19 cellular contexts compared by ENCODE assay signal in the genomic region with DNA sequence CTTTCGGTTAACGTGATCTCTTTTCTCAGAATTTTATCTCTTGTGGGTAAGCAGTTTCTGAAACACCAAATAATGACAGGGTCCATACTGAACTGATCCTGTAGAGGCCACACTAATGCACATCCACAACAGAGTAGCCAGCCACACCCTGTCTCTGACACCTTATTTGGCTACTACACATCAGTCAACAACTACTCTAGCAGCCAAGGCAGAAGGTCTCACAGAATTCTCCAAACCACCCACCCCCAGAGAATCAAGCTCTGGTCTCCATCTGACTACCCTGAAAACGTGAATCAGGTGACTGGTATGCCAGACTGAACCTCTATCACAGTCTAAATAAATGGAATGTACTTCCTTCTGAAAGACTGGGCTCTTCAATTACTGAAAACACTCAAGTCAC. TPM values are rescaled to one million over a fixed set of nuclear protein-coding genes. Genes with fewer than 3 reads are reported as not detected.
DNase-seq lines count a peak whose midpoint lies in the region; ATAC-seq, FAIRE-seq and TF ChIP-seq lines count a peak whose summit lies in the region.
"Had no signal": no experiment of that assay in that cellular context is flagged by ENCODE, and none has a peak within 500 bp of the region (broad histone marks: within the 10 kb centered on the region; RNA-seq: fewer than 3 reads in every experiment).

No MANE protein-coding gene starts in this region.

- H4K20me1 ChIP-seq in astrocyte (ENCODE audit: insufficient read depth, low read length), result peaks cover 61% of the 10 kb centered on the region

- peaks cover 37% of the 10 kb centered on the region for H3K79me2 ChIP-seq in astrocyte (ENCODE audit: insufficient read depth, low read length)

- peak overlapping the region; percentile 38 to 88 for H3K27ac Mint-ChIP-seq in stimulated activated naive CD8-positive, alpha-beta T cell treated with anti-CD3 and anti-CD28 coated beads, Interleukin-15, amount 100 ng/mL, for 72 hours
- H3K27ac Mint-ChIP-seq in astrocyte (ENCODE audit: unreplicated experiment), result peak overlapping the region; percentile 85
- H3K27ac Mint-ChIP-seq: activated B cell treated with CpG ODN at 0.5 μM for 24 hours; dendritic cell treated with granulocyte-macrophage colony-stimulating factor and Interleukin-4, amounts not matched to agents 40 ng/mL and 50 ng/mL, for 4 days; IgD-negative memory B cell; nephron progenitor cell; stimulated activated memory B cell treated with anti-CD40 and anti-IgM and Interleukin-4, amounts not matched to agents 10 μg/mL and 1 μg/mL and 100 μg/mL, for 72 hours; T-cell had no signal

- H3K36me3 Mint-ChIP-seq in astrocyte (ENCODE audit: low read depth, unreplicated experiment), result no peaks in the 10 kb centered on the region

- TF ChIP-seq CTCF in astrocyte (IDR thresholded peaks at IDR 0.05; ENCODE audit: insufficient read depth, low read depth, low read length) (no peak), kidney epithelial cell (IDR thresholded peaks at IDR 0.05; ENCODE audit: insufficient read depth, low read length, poor library complexity, severe bottlenecking) (no peak)

- H3K4me3 ChIP-seq in astrocyte (ENCODE audit: insufficient read depth, low read depth, low read length), result no peak overlapping the region
- H3K4me3 ChIP-seq in kidney epithelial cell (ENCODE audit: low read depth, low read length), result no peak overlapping the region
- H3K4me3 ChIP-seq: lung, Peyer's patch had no signal

- no peak overlapping the region for H3K27ac ChIP-seq in astrocyte (ENCODE audit: low read depth, low read length)
- H3K27ac ChIP-seq: Peyer's patch had no signal

- H3K9me3 Mint-ChIP-seq in stimulated activated naive CD8-positive, alpha-beta T cell treated with anti-CD3 and anti-CD28 coated beads, Interleukin-15, amount 100 ng/mL, for 72 hours, result no peaks in the 10 kb centered on the region
- H3K9me3 Mint-ChIP-seq in astrocyte (ENCODE audit: unreplicated experiment), result no peaks in the 10 kb centered on the region
- H3K9me3 Mint-ChIP-seq: activated B cell treated with CpG ODN at 0.5 μM for 24 hours; dendritic cell treated with granulocyte-macrophage colony-stimulating factor and Interleukin-4, amounts not matched to agents 40 ng/mL and 50 ng/mL, for 4 days; H9; nephron progenitor cell; stimulated activated memory B cell treated with anti-CD40 and anti-IgM and Interleukin-4, amounts not matched to agents 10 μg/mL and 1 μg/mL and 100 μg/mL, for 72 hours; T-cell had no signal

- H3K4me1 Mint-ChIP-seq in stimulated activated naive CD8-positive, alpha-beta T cell treated with anti-CD3 and anti-CD28 coated beads, Interleukin-15, amount 100 ng/mL, for 72 hours, result peaks cover 40% of the 10 kb centered on the region
- peaks cover 28% of the 10 kb centered on the region for H3K4me1 Mint-ChIP-seq in astrocyte (ENCODE audit: low read depth, unreplicated experiment)
- H3K4me1 Mint-ChIP-seq: H9, nephron progenitor cell had no signal

- H3K27me3 ChIP-seq in astrocyte (ENCODE audit: insufficient read depth, low read length) (no peaks in the 10 kb centered on the region), kidney epithelial cell (ENCODE audit: control insufficient read depth, insufficient read depth, low read length) (no peaks in the 10 kb centered on the region)
- H3K27me3 ChIP-seq: Peyer's patch had no signal

- ATAC-seq in stimulated activated naive CD8-positive, alpha-beta T cell treated with anti-CD3 and anti-CD28 coated beads, Interleukin-15, amount 100 ng/mL, for 72 hours, result peak; percentile 52
- ATAC-seq in stimulated activated naive CD8-positive, alpha-beta T cell treated with anti-CD3 and anti-CD28 coated beads, Interleukin-15, Interleukin-2, amounts not matched to agents 100 U/mL and 50 U/mL, for 24 hours, result no peak
- ATAC-seq: stimulated activated memory B cell treated with anti-CD40 and anti-IgM and Interleukin-4, amounts not matched to agents 10 μg/mL and 1 μg/mL and 100 μg/mL, for 72 hours; T-cell had no signal

- H3K9ac ChIP-seq in astrocyte (ENCODE audit: low read length), result no peak overlapping the region

- H3K4me3 Mint-ChIP-seq in stimulated activated naive CD8-positive, alpha-beta T cell treated with anti-CD3 and anti-CD28 coated beads, Interleukin-15, amount 100 ng/mL, for 72 hours, result no peak overlapping the region
- no peak overlapping the region for H3K4me3 Mint-ChIP-seq in astrocyte (ENCODE audit: unreplicated experiment)
- H3K4me3 Mint-ChIP-seq: activated B cell treated with CpG ODN at 0.5 μM for 24 hours; dendritic cell treated with granulocyte-macrophage colony-stimulating factor and Interleukin-4, amounts not matched to agents 40 ng/mL and 50 ng/mL, for 4 days; H9; IgD-negative memory B cell; nephron progenitor cell; stimulated activated memory B cell treated with anti-CD40 and anti-IgM and Interleukin-4, amounts not matched to agents 10 μg/mL and 1 μg/mL and 100 μg/mL, for 72 hours; T-cell had no signal

- peak in 1 of 2 donors; percentile 13 for DNase-seq in stimulated activated naive CD8-positive, alpha-beta T cell treated with anti-CD3 and anti-CD28 coated beads, Interleukin-15, amount 100 ng/mL, for 72 hours
- no peak for DNase-seq in stimulated activated naive CD8-positive, alpha-beta T cell treated with anti-CD3 and anti-CD28 coated beads, Interleukin-15, Interleukin-2, amounts not matched to agents 100 U/mL and 50 U/mL, for 24 hours
- peak; percentile 74 for DNase-seq in astrocyte (ENCODE audit: low read depth)
- DNase-seq in kidney epithelial cell (ENCODE audit: low read depth), result peak; percentile 10
- DNase-seq in SKM-1 treated with dmso at 0.1 percent for 144 hours (lab: John Stamatoyannopoulos, UW; ENCODE audit: unreplicated experiment), result no peak
- no peak for DNase-seq in DMS79 (lab: John Stamatoyannopoulos, UW)
- DNase-seq in NCI-H526 treated with DMSO at 0.1 percent for 48 hours (lab: John Stamatoyannopoulos, UW), result no peak
- no peak for DNase-seq in NK-92 treated with Interleukin-12 subunit alpha and Interleukin-12 subunit beta, amount 100 ng/mL, for 24 hours (lab: John Stamatoyannopoulos, UW)
- DNase-seq: activated B cell treated with CpG ODN at 0.5 μM for 24 hours, amniotic stem cell, H9, NCI-H1092, nephron progenitor cell, Peyer's patch, T-cell had no signal

- H3K27me3 Mint-ChIP-seq in stimulated activated naive CD8-positive, alpha-beta T cell treated with anti-CD3 and anti-CD28 coated beads, Interleukin-15, amount 100 ng/mL, for 72 hours, result no peaks in the 10 kb centered on the region
- no peaks in the 10 kb centered on the region for H3K27me3 Mint-ChIP-seq in astrocyte (ENCODE audit: low read depth, unreplicated experiment)
- H3K27me3 Mint-ChIP-seq: activated B cell treated with CpG ODN at 0.5 μM for 24 hours; dendritic cell treated with granulocyte-macrophage colony-stimulating factor and Interleukin-4, amounts not matched to agents 40 ng/mL and 50 ng/mL, for 4 days; IgD-negative memory B cell; stimulated activated memory B cell treated with anti-CD40 and anti-IgM and Interleukin-4, amounts not matched to agents 10 μg/mL and 1 μg/mL and 100 μg/mL, for 72 hours; T-cell had no signal

- H3K4me2 ChIP-seq in astrocyte (ENCODE audit: low read length), result peak overlapping the region; percentile 55

- no peaks in the 10 kb centered on the region for H3K9me3 ChIP-seq in astrocyte (ENCODE audit: insufficient read depth, low read depth, low read length)
- H3K9me3 ChIP-seq: Peyer's patch had no signal

- H3K36me3 ChIP-seq in astrocyte (ENCODE audit: insufficient read depth, low read length), result no peaks in the 10 kb centered on the region
- no peaks in the 10 kb centered on the region for H3K36me3 ChIP-seq in kidney epithelial cell (ENCODE audit: control insufficient read depth, insufficient read depth, low read length)
- H3K36me3 ChIP-seq: Peyer's patch had no signal

- FAIRE-seq in astrocyte (lab: Jason Lieb, UNC), result no peak

- no peak overlapping the region for H2AFZ ChIP-seq in astrocyte (ENCODE audit: low read depth, low read length)

- H3K4me1 ChIP-seq in astrocyte (ENCODE audit: insufficient read depth, low read length), result peaks cover 25% of the 10 kb centered on the region

RNA-seq across cellular contexts. Expression of gene EDC3, which starts 38.0 kb away (rescaled TPM):
- total RNA-seq in astrocyte, result 44.1 and 47.6 TPM in 2 replicates
- 15.3 and 24.9 TPM in 2 replicates for total RNA-seq in kidney epithelial cell

RNA-seq across cellular contexts. Expression of gene CLK3, which starts 42.2 kb away (rescaled TPM):
- total RNA-seq in astrocyte, result 57.4 and 65.8 TPM in 2 replicates
- 96.9 and 104 TPM in 2 replicates for total RNA-seq in kidney epithelial cell

Comparison
In these comparisons a context has a peak if more than half of its experiments do, and no peak if none do; other contexts are left out.
1. DNase-seq: peak in astrocyte (single experiment) and kidney epithelial cell (single experiment); none in stimulated activated naive CD8-positive, alpha-beta T cell treated with anti-CD3 and anti-CD28 coated beads, Interleukin-15, Interleukin-2, amounts not matched to agents 100 U/mL and 50 U/mL, for 24 hours (single experiment), SKM-1 treated with dmso at 0.1 percent for 144 hours (single experiment), DMS79 (single experiment), NCI-H526 treated with DMSO at 0.1 percent for 48 hours (single experiment) and NK-92 treated with Interleukin-12 subunit alpha and Interleukin-12 subunit beta, amount 100 ng/mL, for 24 hours (single experiment).